14 cellular contexts compared by ENCODE assay signal in genomic region chr15:69297642-69298353, GRCh38. TPM values are rescaled to one million over a fixed set of nuclear protein-coding genes. Genes with fewer than 3 reads are reported as not detected.
DNase-seq lines count a peak whose midpoint lies in the region; ATAC-seq and TF ChIP-seq lines count a peak whose summit lies in the region.
"Had no signal": no experiment of that assay in that cellular context is flagged by ENCODE, and none has a peak within 500 bp of the region (broad histone marks: within the 10 kb centered on the region; RNA-seq: fewer than 3 reads in every experiment).

No MANE protein-coding gene starts in this region.

- H3K27ac ChIP-seq in RWPE2 (ENCODE audit: poor library complexity, severe bottlenecking), result no peak overlapping the region
- no peak overlapping the region for H3K27ac ChIP-seq in iPS-18a (ENCODE audit: low read length)
- H3K27ac ChIP-seq in parathyroid adenoma, result peak overlapping the region; percentile 55
- H3K27ac ChIP-seq: brain microvascular endothelial cell had no signal

- H3K9me3 ChIP-seq in ES-I3 (ENCODE audit: control insufficient read depth, insufficient read depth, low read length) (no peaks in the 10 kb centered on the region), RWPE2 (ENCODE audit: severe bottlenecking) (no peaks in the 10 kb centered on the region), iPS-18a (ENCODE audit: control insufficient read depth, low read depth, low read length) (no peaks in the 10 kb centered on the region), parathyroid adenoma (ENCODE audit: control insufficient read depth, low read length) (no peaks in the 10 kb centered on the region)
- H3K9me3 ChIP-seq: mucosa of descending colon had no signal

- H3K4me3 ChIP-seq in RWPE2 (ENCODE audit: severe bottlenecking), result no peak overlapping the region
- peak overlapping the region; percentile 50 for H3K4me3 ChIP-seq in iPS-18a (ENCODE audit: low read length)
- H3K4me3 ChIP-seq in parathyroid adenoma (ENCODE audit: low read depth, low read length), result peak overlapping the region; percentile 47
- H3K4me3 ChIP-seq: mucosa of descending colon had no signal

- H2AFZ ChIP-seq in parathyroid adenoma, result no peak overlapping the region

- TF ChIP-seq CTCF in RWPE2 (IDR thresholded peaks at IDR 0.05; ENCODE audit: poor library complexity, severe bottlenecking) (no peak), parathyroid adenoma (IDR thresholded peaks at IDR 0.05) (no peak)

- H3K79me2 ChIP-seq in parathyroid adenoma, result peaks cover 10% of the 10 kb centered on the region

- H3K36me3 ChIP-seq in ES-I3 (ENCODE audit: insufficient read depth, low read length) (no peaks in the 10 kb centered on the region), RWPE2 (ENCODE audit: low read depth) (no peaks in the 10 kb centered on the region), iPS-18a (ENCODE audit: control insufficient read depth, low read depth, low read length) (no peaks in the 10 kb centered on the region), parathyroid adenoma (ENCODE audit: control insufficient read depth, insufficient read depth, low read length) (no peaks in the 10 kb centered on the region)
- H3K36me3 ChIP-seq: brain microvascular endothelial cell had no signal

- peaks cover 5% of the 10 kb centered on the region for H3K4me1 ChIP-seq in ES-I3 (ENCODE audit: insufficient read depth, low read length)
- no peaks in the 10 kb centered on the region for H3K4me1 ChIP-seq in RWPE2 (ENCODE audit: insufficient read depth, poor library complexity, severe bottlenecking)
- peaks cover 9% of the 10 kb centered on the region for H3K4me1 ChIP-seq in iPS-18a (ENCODE audit: control insufficient read depth, low read depth, low read length)
- H3K4me1 ChIP-seq in parathyroid adenoma, result peaks cover 4% of the 10 kb centered on the region

- DNase-seq in RWPE2 (ENCODE audit: low spot score) (peak; percentile 54), NCI-H2107 (lab: John Stamatoyannopoulos, UW) (no peak), NCI-H345 (lab: John Stamatoyannopoulos, UW) (no peak), HT-29 (ENCODE audit: low spot score) (no peak)
- DNase-seq: activated effector memory CD4-positive, alpha-beta T cell treated with anti-CD3 and anti-CD28 coated beads, Interleukin-2, amount 50 U/mL, for 16 hours; brain microvascular endothelial cell; foreskin melanocyte; MM.1S; NK-92 treated with Interleukin-12 subunit alpha and Interleukin-12 subunit beta, amount 100 ng/mL, for 24 hours; SIG-M5 had no signal

- H3K9ac ChIP-seq in ES-I3 (ENCODE audit: low read depth, low read length) (peak overlapping the region; percentile 78), iPS-18a (ENCODE audit: low read length) (no peak overlapping the region), parathyroid adenoma (no peak overlapping the region)

- H3K4me2 ChIP-seq in parathyroid adenoma (ENCODE audit: low read length), result peak overlapping the region; percentile 66

- H3K27me3 ChIP-seq in RWPE2 (ENCODE audit: insufficient read depth, poor library complexity, severe bottlenecking) (peaks cover 8% of the 10 kb centered on the region), iPS-18a (ENCODE audit: control insufficient read depth, insufficient read depth, low read length) (peaks cover 50% of the 10 kb centered on the region), parathyroid adenoma (ENCODE audit: control insufficient read depth, insufficient read depth, low read length) (no peaks in the 10 kb centered on the region)
- H3K27me3 ChIP-seq: brain microvascular endothelial cell had no signal

- ATAC-seq in RWPE2 (ENCODE audit: low read depth), result no peak

RNA-seq across cellular contexts. Expression of gene PAQR5, which starts 0.9 kb away (rescaled TPM):
- total RNA-seq in HT-29 (2014; rRNA removed; shearing (Covaris generic)), result 25.9 and 28.9 TPM in 2 replicates
